15 cellular contexts compared by ENCODE assay signal in genomic region chr5:142841511-142842255, GRCh38.
DNase-seq lines count a peak whose midpoint lies in the region; ATAC-seq and TF ChIP-seq lines count a peak whose summit lies in the region.
"Had no signal": no experiment of that assay in that cellular context is flagged by ENCODE, and none has a peak within 500 bp of the region (broad histone marks: within the 10 kb centered on the region; RNA-seq: fewer than 3 reads in every experiment).

No MANE protein-coding gene starts in this region.

- H4K8ac ChIP-seq in trophoblast cell (ENCODE audit: low read depth, low read length), result no peak overlapping the region

- H3K4me3 Mint-ChIP-seq in Calu3 (ENCODE audit: low read depth, unreplicated experiment), result no peak overlapping the region
- no peak overlapping the region for H3K4me3 Mint-ChIP-seq in glutamatergic neuron (ENCODE audit: unreplicated experiment)
- H3K4me3 Mint-ChIP-seq: activated naive CD4-positive, alpha-beta T cell treated with anti-CD3 and anti-CD28 coated beads, Interleukin-2, amount 10 ng/mL, durations not matched to agents 7 days and 5 days; nephron progenitor cell; stimulated activated naive CD8-positive, alpha-beta T cell treated with anti-CD3 and anti-CD28 coated beads, Interleukin-15, Interleukin-2, amounts not matched to agents 100 ng/mL and 50 ng/mL, for 24 hours had no signal

- no peak overlapping the region for H3K4ac ChIP-seq in trophoblast cell (ENCODE audit: low read depth, low read length)

- H2BK5ac ChIP-seq in trophoblast cell (ENCODE audit: low read depth, low read length, poor library complexity), result no peak overlapping the region

- H4K91ac ChIP-seq in trophoblast cell (ENCODE audit: low read depth, low read length), result no peak overlapping the region

- 36% methylated on average over 6 of the region's 6 CpGs for WGBS in SK-N-SH (ENCODE audit: low lambda C conversion rate)
- WGBS in trophoblast cell (ENCODE audit: extremely low coverage, insufficient coverage, insufficient read length), result no CpG with 5 or more reads among the region's 6 CpGs

- H2AFZ ChIP-seq in SK-N-SH (ENCODE audit: low read depth), result no peak overlapping the region
- no peak overlapping the region for H2AFZ ChIP-seq in trophoblast cell (ENCODE audit: insufficient read depth, low read length, poor library complexity)

- no peak overlapping the region for H2AK5ac ChIP-seq in trophoblast cell (ENCODE audit: low read length)

- no peak overlapping the region for H3K18ac ChIP-seq in trophoblast cell (ENCODE audit: low read length)

- POLR2A ChIA-PET in SK-N-SH (lab: Yijun Ruan, JAX), result interaction anchor here (1.3 kb wide), 1 partner anchor 71 kb away, joined by 3 read pairs; the partner anchor contains the start of gene ARHGAP26

- H3K4me2 ChIP-seq in SK-N-SH, result peak overlapping the region; percentile 16; the same call in 1 of the 2 replicates
- H3K4me2 ChIP-seq in trophoblast cell (ENCODE audit: low read length), result no peak overlapping the region

- H3K27ac ChIP-seq in SK-N-SH (ENCODE audit: low read depth in 2 of 2, low read length in 1 of 2) (peak overlapping the region; percentile 64 to 94), trophoblast cell (ENCODE audit: low read depth, low read length) (no peak overlapping the region), lower lobe of right lung (no peak overlapping the region)
- H3K27ac ChIP-seq: C4-2B had no signal

- no peaks in the 10 kb centered on the region for H4K20me1 ChIP-seq in SK-N-SH (ENCODE audit: insufficient read depth)

- no peak overlapping the region for H3K9ac ChIP-seq in SK-N-SH
- no peak overlapping the region for H3K9ac ChIP-seq in trophoblast cell (ENCODE audit: low read length)

- H2BK12ac ChIP-seq in trophoblast cell (ENCODE audit: low read length), result no peak overlapping the region

- no peak overlapping the region for H3K14ac ChIP-seq in trophoblast cell (ENCODE audit: low read length)

- no peaks in the 10 kb centered on the region for H3K79me2 ChIP-seq in SK-N-SH (ENCODE audit: insufficient read depth)
- no peaks in the 10 kb centered on the region for H3K79me2 ChIP-seq in trophoblast cell (ENCODE audit: control insufficient read depth, insufficient read depth, low read length, poor library complexity)

- H3K79me1 ChIP-seq in trophoblast cell (ENCODE audit: low read length), result no peaks in the 10 kb centered on the region

- H3K36me3 Mint-ChIP-seq in Calu3 (ENCODE audit: insufficient read depth, unreplicated experiment), result peaks cover 7% of the 10 kb centered on the region
- no peaks in the 10 kb centered on the region for H3K36me3 Mint-ChIP-seq in glutamatergic neuron (ENCODE audit: unreplicated experiment)
- H3K36me3 Mint-ChIP-seq: activated naive CD4-positive, alpha-beta T cell treated with anti-CD3 and anti-CD28 coated beads, Interleukin-2, amount 10 ng/mL, durations not matched to agents 7 days and 5 days had no signal

- H2BK120ac ChIP-seq in trophoblast cell (ENCODE audit: insufficient read depth, low read length, poor library complexity), result no peak overlapping the region

- TF ChIP-seq RAD21 in SK-N-SH (IDR thresholded peaks at IDR 0.05; ENCODE audit: low read length), result peak; percentile 15; the same call in 1 of the 2 replicates

- no peaks in the 10 kb centered on the region for H3K27me3 Mint-ChIP-seq in Calu3 (ENCODE audit: unreplicated experiment)
- no peaks in the 10 kb centered on the region for H3K27me3 Mint-ChIP-seq in glutamatergic neuron (ENCODE audit: unreplicated experiment)
- H3K27me3 Mint-ChIP-seq: activated naive CD4-positive, alpha-beta T cell treated with anti-CD3 and anti-CD28 coated beads, Interleukin-2, amount 10 ng/mL, durations not matched to agents 7 days and 5 days; stimulated activated naive CD8-positive, alpha-beta T cell treated with anti-CD3 and anti-CD28 coated beads, Interleukin-15, Interleukin-2, amounts not matched to agents 100 ng/mL and 50 ng/mL, for 24 hours had no signal

- no peaks in the 10 kb centered on the region for H3K9me3 ChIP-seq in SK-N-SH
- no peaks in the 10 kb centered on the region for H3K9me3 ChIP-seq in trophoblast cell (ENCODE audit: insufficient read depth, low read depth, low read length)
- H3K9me3 ChIP-seq in lower lobe of right lung, result no peaks in the 10 kb centered on the region

- H3K9me3 Mint-ChIP-seq in Calu3 (ENCODE audit: low read depth, unreplicated experiment) (peaks cover 2% of the 10 kb centered on the region), glutamatergic neuron (ENCODE audit: unreplicated experiment) (no peaks in the 10 kb centered on the region)
- H3K9me3 Mint-ChIP-seq: activated naive CD4-positive, alpha-beta T cell treated with anti-CD3 and anti-CD28 coated beads, Interleukin-2, amount 10 ng/mL, durations not matched to agents 7 days and 5 days; nephron progenitor cell; stimulated activated naive CD8-positive, alpha-beta T cell treated with anti-CD3 and anti-CD28 coated beads, Interleukin-15, Interleukin-2, amounts not matched to agents 100 ng/mL and 50 ng/mL, for 24 hours had no signal

- no peak overlapping the region for H4K12ac ChIP-seq in trophoblast cell (ENCODE audit: low read depth, low read length)

- ATAC-seq in GM19035 (IDR thresholded peaks at IDR 0.05; ENCODE audit: unreplicated experiment), result no peak
- no peak for ATAC-seq in lower lobe of right lung
- ATAC-seq in GM21619 (IDR thresholded peaks at IDR 0.05; ENCODE audit: unreplicated experiment), result no peak

- H3K36me3 ChIP-seq in SK-N-SH (replicated peaks in 1 of 2; ENCODE audit: control insufficient read depth in 1 of 2, insufficient read depth in 2 of 2, low read length in 1 of 2) (no peaks in the 10 kb centered on the region), trophoblast cell (ENCODE audit: control insufficient read depth in 1 of 2, insufficient read depth in 2 of 2, low read length in 2 of 2) (no peaks in the 10 kb centered on the region), lower lobe of right lung (no peaks in the 10 kb centered on the region)

- no peak for TF ChIP-seq CTCF in Calu3 (IDR thresholded peaks at IDR 0.05; ENCODE audit: unreplicated experiment)
- no peak for TF ChIP-seq CTCF in SK-N-SH (IDR thresholded peaks at IDR 0.05)
- TF ChIP-seq CTCF in glutamatergic neuron (IDR thresholded peaks at IDR 0.05; ENCODE audit: partially characterized antibody, unreplicated experiment), result no peak
- no peak for TF ChIP-seq CTCF in lower lobe of right lung (IDR thresholded peaks at IDR 0.05)

- H3K27ac Mint-ChIP-seq in Calu3 (ENCODE audit: unreplicated experiment) (peak overlapping the region; percentile 51), glutamatergic neuron (ENCODE audit: unreplicated experiment) (no peak overlapping the region)
- H3K27ac Mint-ChIP-seq: activated naive CD4-positive, alpha-beta T cell treated with anti-CD3 and anti-CD28 coated beads, Interleukin-2, amount 10 ng/mL, durations not matched to agents 7 days and 5 days; nephron progenitor cell; stimulated activated naive CD8-positive, alpha-beta T cell treated with anti-CD3 and anti-CD28 coated beads, Interleukin-15, Interleukin-2, amounts not matched to agents 100 ng/mL and 50 ng/mL, for 24 hours had no signal

- no peaks in the 10 kb centered on the region for H3K9me2 ChIP-seq in SK-N-SH

- CTCF ChIA-PET in Calu3 (lab: Charles Lee), result no interaction called here
- CTCF ChIA-PET in SK-N-SH (lab: Yijun Ruan, JAX), result interaction anchor here (0.7 to 1.4 kb wide), 4 partner anchors 47 to 124 kb away, joined by 3 to 4 read pairs (median 4); no protein-coding TSS in a partner anchor

- no peak overlapping the region for H3K23ac ChIP-seq in trophoblast cell (ENCODE audit: low read length)

- TF ChIP-seq EP300 in SK-N-SH (IDR thresholded peaks at IDR 0.05; ENCODE audit: borderline replicate concordance in 1 of 2, low read depth in 1 of 2, low read length in 1 of 2), result peak in 1 of 2 experiments; percentile 86; a peak in 2 of 4 replicates

- no peaks in the 10 kb centered on the region for H3K27me3 ChIP-seq in SK-N-SH (ENCODE audit: insufficient read depth)
- H3K27me3 ChIP-seq in trophoblast cell (ENCODE audit: insufficient read depth, low read length), result no peaks in the 10 kb centered on the region
- no peaks in the 10 kb centered on the region for H3K27me3 ChIP-seq in lower lobe of right lung (ENCODE audit: low read depth)

- H3K4me1 Mint-ChIP-seq in Calu3 (ENCODE audit: low read depth, unreplicated experiment) (peaks cover 84% of the 10 kb centered on the region), glutamatergic neuron (ENCODE audit: low read depth, unreplicated experiment) (peaks cover 3% of the 10 kb centered on the region)

- H3K4me1 ChIP-seq in SK-N-SH (ENCODE audit: control insufficient read depth in 1 of 2, insufficient read depth in 2 of 2, low read depth in 1 of 2, low read length in 1 of 2) (peaks cover 9 to 49% of the 10 kb centered on the region in 2 experiments), trophoblast cell (ENCODE audit: control insufficient read depth in 1 of 2, insufficient read depth in 2 of 2, low read length in 2 of 2) (peaks cover 12 to 16% of the 10 kb centered on the region in 2 experiments), lower lobe of right lung (peaks cover 46% of the 10 kb centered on the region)

- H3K4me3 ChIP-seq in SK-N-SH (ENCODE audit: low read depth in 2 of 2, low read length in 1 of 2) (no peak overlapping the region), trophoblast cell (ENCODE audit: low read depth, low read length) (no peak overlapping the region), lower lobe of right lung (no peak overlapping the region)

- no peak for DNase-seq in Calu3
- DNase-seq in SK-N-SH, result peak; percentile 48
- peak; percentile 26 for DNase-seq in glutamatergic neuron
- peak; percentile 88 to 93 for DNase-seq in trophoblast cell
- DNase-seq in NOMO-1 treated with DMSO at 0.1 percent for 48 hours (lab: John Stamatoyannopoulos, UW; ENCODE audit: unreplicated experiment), result no peak
- DNase-seq in lower lobe of right lung, result no peak
- DNase-seq: activated CD4-positive, alpha-beta T cell treated with anti-CD3 and anti-CD28 coated beads, Interleukin-2, amount 50 U/mL, for 4 hours; activated naive CD4-positive, alpha-beta T cell treated with anti-CD3 and anti-CD28 coated beads, Interleukin-2, amount 10 ng/mL, durations not matched to agents 7 days and 5 days; NCI-H526 treated with DMSO at 0.1 percent for 48 hours; nephron progenitor cell; stimulated activated CD4-positive, alpha-beta T cell treated with anti-CD3 and anti-CD28 coated beads, Interleukin-2, amount 100 ng/mL, for 24 hours had no signal

- peaks cover 3% of the 10 kb centered on the region for H3F3A ChIP-seq in SK-N-SH (replicated peaks; ENCODE audit: insufficient read depth)

- intact Hi-C loops in Calu3 (cut with micrococcal nuclease; ENCODE audit: unreplicated experiment) (loop anchor here (2.0 kb wide), 1 partner anchor 23 kb away; no protein-coding TSS in a partner anchor), lower lobe of right lung (cut with DNase I) (no loop called here)

- BruUV-seq in Calu3 (replicated peaks; lab: Mats Ljungman, UMichigan), result no TSS peak

TF ChIP-seq in SK-N-SH, 30 proteins besides CTCF, POLR2A, EP300 and RAD21 (continues in another document):
- TF ChIP-seq SIN3A (IDR thresholded peaks at IDR 0.05; ENCODE audit: borderline replicate concordance, low read depth, low read length), result no peak

Comparison
In these comparisons a context has a peak if more than half of its experiments do, and no peak if none do; other contexts are left out.
1. DNase-seq: peak in SK-N-SH (single experiment), glutamatergic neuron (single experiment) and trophoblast cell (2 of 2); none in Calu3 (single experiment), NOMO-1 treated with DMSO at 0.1 percent for 48 hours (single experiment) and lower lobe of right lung (single experiment).
2. H3K27ac ChIP-seq: peak in SK-N-SH (2 of 2); none in trophoblast cell (single experiment) and lower lobe of right lung (single experiment).